In genomic region chr2:121456325-121456724, GRCh38 we compare ENCODE assay signal across 24 cellular contexts.
A peak's percentile ranks its signal among the peaks of the same experiment; 100 is the strongest.
DNase-seq lines count a peak whose midpoint lies in the region; ATAC-seq, FAIRE-seq and TF ChIP-seq lines count a peak whose summit lies in the region.
"Had no signal": no experiment of that assay in that cellular context is flagged by ENCODE, and none has a peak within 500 bp of the region (broad histone marks: within the 10 kb centered on the region; RNA-seq: fewer than 3 reads in every experiment).

No MANE protein-coding gene starts in this region.

- H3K27ac ChIP-seq in H9 (ENCODE audit: insufficient read length, low read depth, low read length): no peak overlapping the region
- H3K27ac ChIP-seq in HEK293 (ENCODE audit: extremely low read depth, low read depth, low read length): no peak overlapping the region
- no peak overlapping the region for H3K27ac ChIP-seq in endothelial cell of umbilical vein (ENCODE audit: insufficient read depth, low read depth, low read length)
- H3K27ac ChIP-seq: HL-60 had no signal

- CTCF ChIA-PET in HEK293 (lab: Yijun Ruan, JAX): interaction anchor here (0.6 kb wide), 1 partner anchor 623 kb away, joined by 5 read pairs; no protein-coding TSS in a partner anchor
- CTCF ChIA-PET in endothelial cell of umbilical vein (lab: Charles Lee): no interaction called here
- CTCF ChIA-PET in activated naive CD4-positive, alpha-beta T cell treated with anti-CD3 and anti-CD28 coated beads, Interleukin-2, amount 10 ng/mL, durations not matched to agents 7 days and 5 days (lab: Charles Lee): no interaction called here

- ATAC-seq in GM18867 (IDR thresholded peaks at IDR 0.05; ENCODE audit: unreplicated experiment) (no peak), HG02678 (IDR thresholded peaks at IDR 0.05; ENCODE audit: unreplicated experiment) (no peak)
- ATAC-seq: GM12878, GM23338, HCT116 had no signal

- H3K9me3 Mint-ChIP-seq in H9 (no peaks in the 10 kb centered on the region), nephron progenitor cell (no peaks in the 10 kb centered on the region)
- H3K9me3 Mint-ChIP-seq in activated naive CD4-positive, alpha-beta T cell treated with anti-CD3 and anti-CD28 coated beads, Interleukin-2, amount 10 ng/mL, durations not matched to agents 7 days and 5 days: no peaks in the 10 kb centered on the region
- H3K9me3 Mint-ChIP-seq: CD4-positive, CD25-positive, alpha-beta regulatory T cell; CD8-positive, alpha-beta memory T cell; GM23338 had no signal

- no peak overlapping the region for H2BK15ac ChIP-seq in H9 (ENCODE audit: low read depth, low read length)

- H3K4me3 Mint-ChIP-seq in H9 (no peak overlapping the region), nephron progenitor cell (no peak overlapping the region)
- H3K4me3 Mint-ChIP-seq in activated naive CD4-positive, alpha-beta T cell treated with anti-CD3 and anti-CD28 coated beads, Interleukin-2, amount 10 ng/mL, durations not matched to agents 7 days and 5 days: no peak overlapping the region
- H3K4me3 Mint-ChIP-seq: CD4-positive, CD25-positive, alpha-beta regulatory T cell; GM23338 had no signal

- H3K9ac ChIP-seq in H9 (ENCODE audit: extremely low read depth, insufficient read length, low read length) (no peak overlapping the region), endothelial cell of umbilical vein (replicated peaks; ENCODE audit: extremely low read depth, insufficient read depth, low read length) (no peak overlapping the region)

- intact Hi-C loops in endothelial cell of umbilical vein (cut with micrococcal nuclease): no loop called here

- no peak overlapping the region for H3K23ac ChIP-seq in H9 (ENCODE audit: insufficient read length, low read depth, low read length)

- no peaks in the 10 kb centered on the region for H3K79me1 ChIP-seq in H9 (ENCODE audit: insufficient read depth, low read depth, low read length, poor library complexity, severe bottlenecking)

- H2BK20ac ChIP-seq in H9 (ENCODE audit: low read depth, low read length, poor library complexity, severe bottlenecking): no peak overlapping the region

- no peak overlapping the region for H4K5ac ChIP-seq in H9 (ENCODE audit: insufficient read length, low read depth, low read length)

- H3K4me3 ChIP-seq in HEK293 (ENCODE audit: low read depth, low read length): no peak overlapping the region
- no peak overlapping the region for H3K4me3 ChIP-seq in endothelial cell of umbilical vein (replicated peaks in 1 of 3; ENCODE audit: insufficient read depth in 1 of 3, low read depth in 1 of 3, low read length in 3 of 3)
- H3K4me3 ChIP-seq: GM12878, GM23338 had no signal

- H3K36me3 ChIP-seq in HEK293 (ENCODE audit: control insufficient read depth in 2 of 2, insufficient read depth in 1 of 2, low read length in 2 of 2) (peaks cover 10 to 58% of the 10 kb centered on the region in 2 experiments), endothelial cell of umbilical vein (ENCODE audit: control insufficient read depth in 2 of 2, extremely low read depth in 1 of 2, insufficient read depth in 2 of 2, low read length in 2 of 2) (peaks cover 4 to 11% of the 10 kb centered on the region in 2 experiments)
- H3K36me3 ChIP-seq: BE2C had no signal

- H3K23me2 ChIP-seq in H9 (ENCODE audit: insufficient read length, low read depth, low read length, poor library complexity, severe bottlenecking): no peaks in the 10 kb centered on the region

- no peak for TF ChIP-seq POLR2A in endothelial cell of umbilical vein (IDR thresholded peaks at IDR 0.05; ENCODE audit: low read depth, low read length)

- H2BK120ac ChIP-seq in H9 (ENCODE audit: low read depth, low read length, poor library complexity, severe bottlenecking): no peak overlapping the region

- H3K14ac ChIP-seq in H9 (ENCODE audit: insufficient read depth, low read length): no peak overlapping the region

- no peak overlapping the region for H4K91ac ChIP-seq in H9 (ENCODE audit: insufficient read length, low read depth, low read length)

- H3K9me1 ChIP-seq in endothelial cell of umbilical vein (replicated peaks; ENCODE audit: control insufficient read depth, extremely low read depth, insufficient read depth, low read length): no peaks in the 10 kb centered on the region

- H2BK12ac ChIP-seq in H9 (ENCODE audit: insufficient read length, low read depth, low read length): no peak overlapping the region

- H3K9me3 ChIP-seq in H9 (ENCODE audit: control insufficient read depth, low read depth, low read length): no peaks in the 10 kb centered on the region
- H3K9me3 ChIP-seq in HEK293 (ENCODE audit: control insufficient read depth, insufficient read depth, low read depth, low read length): no peaks in the 10 kb centered on the region
- no peaks in the 10 kb centered on the region for H3K9me3 ChIP-seq in endothelial cell of umbilical vein (replicated peaks; ENCODE audit: control insufficient read depth, insufficient read depth, low read length)
- H3K9me3 ChIP-seq: BE2C had no signal

- H3K27me3 Mint-ChIP-seq in H9 (ENCODE audit: low read depth): no peaks in the 10 kb centered on the region
- no peaks in the 10 kb centered on the region for H3K27me3 Mint-ChIP-seq in nephron progenitor cell (ENCODE audit: low read depth, poor library complexity)
- no peaks in the 10 kb centered on the region for H3K27me3 Mint-ChIP-seq in activated naive CD4-positive, alpha-beta T cell treated with anti-CD3 and anti-CD28 coated beads, Interleukin-2, amount 10 ng/mL, durations not matched to agents 7 days and 5 days
- H3K27me3 Mint-ChIP-seq: CD4-positive, CD25-positive, alpha-beta regulatory T cell; CD8-positive, alpha-beta memory T cell had no signal

- H2BK5ac ChIP-seq in H9 (ENCODE audit: insufficient read length, low read length): no peak overlapping the region

- H3K4me2 ChIP-seq in H9 (ENCODE audit: insufficient read depth, insufficient read length, low read length) (no peak overlapping the region), endothelial cell of umbilical vein (ENCODE audit: insufficient read depth, low read length) (no peak overlapping the region)
- H3K4me2 ChIP-seq: GM23338 had no signal

- no peak overlapping the region for H2AFZ ChIP-seq in H9 (ENCODE audit: low read length)
- H2AFZ ChIP-seq in endothelial cell of umbilical vein (ENCODE audit: low read depth, low read length): no peak overlapping the region
- H2AFZ ChIP-seq: GM23338 had no signal

- no peak overlapping the region for H2AK5ac ChIP-seq in H9 (ENCODE audit: insufficient read length, low read length)

- POLR2A ChIA-PET in HEK293 (lab: Yijun Ruan, JAX) (no interaction called here), endothelial cell of umbilical vein (lab: Charles Lee) (interaction anchor here (0.6 kb wide), 1 partner anchor 73 kb away, joined by 5 read pairs; no protein-coding TSS in a partner anchor)

- H3K4me1 ChIP-seq in H9 (ENCODE audit: insufficient read depth, low read length) (no peaks in the 10 kb centered on the region), HEK293 (ENCODE audit: control insufficient read depth, insufficient read depth, low read length) (no peaks in the 10 kb centered on the region), endothelial cell of umbilical vein (ENCODE audit: control insufficient read depth, extremely low read depth, insufficient read depth, low read length) (no peaks in the 10 kb centered on the region)
- H3K4me1 ChIP-seq: BE2C had no signal

- BruUV-seq in endothelial cell of umbilical vein (replicated peaks; lab: Mats Ljungman, UMichigan): no TSS peak

- H4K20me1 ChIP-seq in H9 (ENCODE audit: control insufficient read depth, insufficient read depth, insufficient read length) (no peaks in the 10 kb centered on the region), endothelial cell of umbilical vein (replicated peaks; ENCODE audit: control insufficient read depth, extremely low read depth, insufficient read depth, low read length) (no peaks in the 10 kb centered on the region)

- no peak overlapping the region for H3K18ac ChIP-seq in H9 (ENCODE audit: insufficient read length, low read depth, low read length)

- TF ChIP-seq CTCF in H9 (conservative IDR thresholded peaks at IDR 0.05) (no peak), HEK293 (tag by site-specific recombination; IDR thresholded peaks at IDR 0.05) (no peak), endothelial cell of umbilical vein (IDR thresholded peaks at IDR 0.05; ENCODE audit: extremely low read depth in 1 of 2, insufficient read depth in 1 of 2, low read depth in 1 of 2, low read length in 2 of 2) (no peak), nephron progenitor cell (IDR thresholded peaks at IDR 0.05) (no peak)

- H3K79me2 ChIP-seq in H9 (ENCODE audit: insufficient read depth, low read length) (no peaks in the 10 kb centered on the region), endothelial cell of umbilical vein (ENCODE audit: control insufficient read depth, insufficient read depth, low read length) (no peaks in the 10 kb centered on the region)

- H3K36me3 Mint-ChIP-seq in H9 (ENCODE audit: insufficient read depth in 1 of 3, low read depth in 3 of 3) (peaks cover 6 to 49% (median 24%) of the 10 kb centered on the region in 3 experiments), nephron progenitor cell (ENCODE audit: low read depth) (peaks cover 54% of the 10 kb centered on the region)
- H3K36me3 Mint-ChIP-seq in activated naive CD4-positive, alpha-beta T cell treated with anti-CD3 and anti-CD28 coated beads, Interleukin-2, amount 10 ng/mL, durations not matched to agents 7 days and 5 days: peaks cover 23% of the 10 kb centered on the region

- H3K56ac ChIP-seq in H9 (ENCODE audit: insufficient read length, low read depth, low read length): no peak overlapping the region

- H3K27me3 ChIP-seq in H9 (ENCODE audit: insufficient read depth, low read length): no peaks in the 10 kb centered on the region
- no peaks in the 10 kb centered on the region for H3K27me3 ChIP-seq in endothelial cell of umbilical vein (ENCODE audit: control insufficient read depth in 2 of 2, insufficient read depth in 2 of 2, low read length in 2 of 2)
- H3K27me3 ChIP-seq: BE2C had no signal

- no peak overlapping the region for H3T11ph ChIP-seq in H9 (ENCODE audit: low read length)

- dilution Hi-C loops in endothelial cell of umbilical vein (cut with MboI; ENCODE audit: extremely low pct_ligation_motif_present, low sequenced_read_pairs): no loop called here

- no peak overlapping the region for H3K4ac ChIP-seq in H9 (ENCODE audit: low read depth, low read length)

- peak; percentile 18 for FAIRE-seq in endothelial cell of umbilical vein (lab: Jason Lieb, UNC)
- FAIRE-seq: A204.1, GM12878, H54 had no signal

- whole genome bisulfite sequencing in H9 (ENCODE audit: extremely low coverage, insufficient read length, low lambda C conversion rate): 100% methylated on average over 1 of the region's 3 CpGs

- no peak overlapping the region for H4K8ac ChIP-seq in H9 (replicated peaks; ENCODE audit: insufficient read length, low read depth, low read length)

- DNase-seq in H9 (no peak), endothelial cell of umbilical vein (ENCODE audit: low read depth, low spot score) (no peak), nephron progenitor cell (no peak), middle frontal gyrus (ENCODE audit: extremely low spot score, low spot score) (no peak)
- no peak for DNase-seq in activated naive CD4-positive, alpha-beta T cell treated with anti-CD3 and anti-CD28 coated beads, Interleukin-2, amount 10 ng/mL, durations not matched to agents 7 days and 5 days
- DNase-seq: ACHN; BE2C; C1 segment of cervical spinal cord; CD4-positive, CD25-positive, alpha-beta regulatory T cell; CD8-positive, alpha-beta memory T cell; COR-L47; DMS 273 treated with DMSO at 0.1 percent for 48 hours; DMS53; DND-41; EL had no signal

- H3K4me1 Mint-ChIP-seq in H9: no peaks in the 10 kb centered on the region
- peaks cover 15% of the 10 kb centered on the region for H3K4me1 Mint-ChIP-seq in nephron progenitor cell
- no peaks in the 10 kb centered on the region for H3K4me1 Mint-ChIP-seq in activated naive CD4-positive, alpha-beta T cell treated with anti-CD3 and anti-CD28 coated beads, Interleukin-2, amount 10 ng/mL, durations not matched to agents 7 days and 5 days
- H3K4me1 Mint-ChIP-seq: CD8-positive, alpha-beta memory T cell; GM23338 had no signal

- H3K27ac Mint-ChIP-seq in H9 (peak overlapping the region in 2 of 3 experiments; percentile 18 to 68; a peak in 3 of 7 replicates), nephron progenitor cell (peak overlapping the region; percentile 98)
- H3K27ac Mint-ChIP-seq in activated naive CD4-positive, alpha-beta T cell treated with anti-CD3 and anti-CD28 coated beads, Interleukin-2, amount 10 ng/mL, durations not matched to agents 7 days and 5 days: no peak overlapping the region
- H3K27ac Mint-ChIP-seq: GM23338 had no signal
